ENCODE assay signal across 20 cellular contexts in genomic region chr2:166628478-166629136, GRCh38.
DNase-seq lines count a peak whose midpoint lies in the region; ATAC-seq lines count a peak whose summit lies in the region.
"Had no signal": no experiment of that assay in that cellular context is flagged by ENCODE, and none has a peak within 500 bp of the region (broad histone marks: within the 10 kb centered on the region; RNA-seq: fewer than 3 reads in every experiment).

No MANE protein-coding gene starts in this region.

- peaks cover 0 to 43% (median 26%) of the 10 kb centered on the region in 10 experiments; a peak in 16 of 20 replicates for H3K4me1 ChIP-seq in BLaER1 treated with 17β-estradiol and CSF1 and Interleukin-3, amounts not matched to agents 10 nM and 100 nM

- H3K27ac ChIP-seq in BLaER1 treated with 17β-estradiol and CSF1 and Interleukin-3, amounts not matched to agents 10 nM and 100 nM = peak overlapping the region in 5 of 11 experiments; percentile 14 to 61 (median 54); a peak in 8 of 22 replicates

- peak overlapping the region in 2 of 10 experiments; percentile 10 to 17; a peak in 3 of 20 replicates for H3K4me3 ChIP-seq in BLaER1 treated with 17β-estradiol and CSF1 and Interleukin-3, amounts not matched to agents 10 nM and 100 nM
- H3K4me3 ChIP-seq: smooth muscle cell had no signal

- peak overlapping the region in 3 of 11 experiments; percentile 27 to 43 (median 39); a peak in 4 of 22 replicates for H3K9ac ChIP-seq in BLaER1 treated with 17β-estradiol and CSF1 and Interleukin-3, amounts not matched to agents 10 nM and 100 nM

- peaks cover 4 to 25% (median 12%) of the 10 kb centered on the region in 11 experiments; a peak in 16 of 22 replicates for H3K9me3 ChIP-seq in BLaER1 treated with 17β-estradiol and CSF1 and Interleukin-3, amounts not matched to agents 10 nM and 100 nM (replicated peaks in 1 of 11)

- H3K27me3 ChIP-seq in BLaER1 treated with 17β-estradiol and CSF1 and Interleukin-3, amounts not matched to agents 10 nM and 100 nM = no peaks in the 10 kb centered on the region

- DNase-seq in RPMI7951 (ENCODE audit: low read depth) (peak; percentile 21), iPS-NIHi11 (ENCODE audit: low spot score) (peak; percentile 23), NCI-H524 treated with DMSO at 0.1 percent for 48 hours (lab: John Stamatoyannopoulos, UW) (no peak), RPMI8226 (no peak), T1000 (lab: John Stamatoyannopoulos, UW) (no peak)
- no peak for DNase-seq in stimulated activated naive CD4-positive, alpha-beta T cell treated with Interleukin-2 at 50 U/mL for 16 hours (lab: John Stamatoyannopoulos, UW)
- DNase-seq: activated CD4-positive, alpha-beta T cell treated with anti-CD3 and anti-CD28 coated beads for 1 hour; CD4-positive, CD25-positive, alpha-beta regulatory T cell; DMS79; effector memory CD8-positive, alpha-beta T cell; midbrain; NCI-H2171; nephron progenitor cell; stimulated activated CD4-positive, alpha-beta T cell treated with anti-CD3 and anti-CD28 coated beads, Interleukin-4, amount 100 ng/mL, for 1 hour; T-helper 9 cell had no signal

- no peaks in the 10 kb centered on the region for H4K20me1 ChIP-seq in BLaER1 treated with 17β-estradiol and CSF1 and Interleukin-3, amounts not matched to agents 10 nM and 100 nM

- H3K4me2 ChIP-seq in BLaER1 treated with 17β-estradiol and CSF1 and Interleukin-3, amounts not matched to agents 10 nM and 100 nM = peak overlapping the region in 8 of 11 experiments; percentile 35 to 77 (median 68); a peak in 16 of 22 replicates
- H3K4me2 ChIP-seq: smooth muscle cell had no signal

- ATAC-seq in GM18870 (IDR thresholded peaks at IDR 0.05; ENCODE audit: unreplicated experiment) = peak; percentile 11
- ATAC-seq: activated naive CD4-positive, alpha-beta T cell treated with anti-CD3 and anti-CD28 coated beads, Interleukin-2, amount 50 U/mL, for 72 hours; effector memory CD8-positive, alpha-beta T cell; Panc1 had no signal

- H3K36me3 ChIP-seq in BLaER1 treated with 17β-estradiol and CSF1 and Interleukin-3, amounts not matched to agents 10 nM and 100 nM = no peaks in the 10 kb centered on the region

Comparison
In these comparisons a context has a peak if more than half of its experiments do, and no peak if none do; other contexts are left out.
1. DNase-seq: peak in RPMI7951 (single experiment) and iPS-NIHi11 (single experiment); none in NCI-H524 treated with DMSO at 0.1 percent for 48 hours (single experiment), RPMI8226 (single experiment), T1000 (single experiment) and stimulated activated naive CD4-positive, alpha-beta T cell treated with Interleukin-2 at 50 U/mL for 16 hours (single experiment).